Comparison of ENCODE assay signal across 1 cellular context in genomic region chr2:85291425-85292023, GRCh38.
TF ChIP-seq lines count a peak whose summit lies in the region.

No MANE protein-coding gene starts in this region.

TF ChIP-seq in HepG2, 621 proteins besides CTCF, POLR2A, EP300 and RAD21:
- no peak for TF ChIP-seq ZNF407 (CRISPR knock-in tag; IDR thresholded peaks at IDR 0.05; ENCODE audit: not compliant biosample characterization)
- peak; percentile 67; the same call in 1 of the 2 replicates for TF ChIP-seq ZNF770 (CRISPR knock-in tag; IDR thresholded peaks at IDR 0.05)
- 0 out of 2 replicates have a peak, but pooled peaks have one; percentile 4 for TF ChIP-seq LCORL (IDR thresholded peaks at IDR 0.05)
- no peak for TF ChIP-seq LCORL (CRISPR knock-in tag; IDR thresholded peaks at IDR 0.05)
- peak; percentile 76; the same call in 1 of the 2 replicates for TF ChIP-seq ZMYM3 (CRISPR knock-in tag; IDR thresholded peaks at IDR 0.05)
- peak; percentile 94 for TF ChIP-seq ZNF460 (CRISPR knock-in tag; IDR thresholded peaks at IDR 0.05; ENCODE audit: borderline replicate concordance)
